Comparison of ENCODE assay signal across 22 cellular contexts in the genomic region with DNA sequence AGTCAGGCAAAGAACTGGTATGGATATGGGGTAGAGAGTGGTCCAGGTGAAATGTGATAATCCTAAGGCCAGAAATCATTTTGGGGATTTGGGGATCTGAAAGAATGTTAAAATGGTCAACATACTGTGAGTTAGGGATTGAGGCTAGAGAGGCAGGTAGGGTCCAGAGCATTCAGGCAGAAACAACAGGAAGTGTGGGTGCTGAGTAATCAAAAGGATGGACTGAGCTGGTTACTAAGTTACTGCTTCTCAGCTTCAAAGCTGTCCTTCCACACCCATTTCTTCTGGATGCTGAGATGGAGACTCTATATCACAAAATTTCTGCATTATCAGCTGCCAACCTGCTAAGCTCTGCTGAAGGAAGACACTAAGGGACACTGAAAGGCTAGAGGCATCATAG. TPM values are rescaled to one million over a fixed set of nuclear protein-coding genes. Genes with fewer than 3 reads are reported as not detected.
DNase-seq lines count a peak whose midpoint lies in the region; ATAC-seq and TF ChIP-seq lines count a peak whose summit lies in the region.
"Had no signal": no experiment of that assay in that cellular context is flagged by ENCODE, and none has a peak within 500 bp of the region (broad histone marks: within the 10 kb centered on the region; RNA-seq: fewer than 3 reads in every experiment).

No MANE protein-coding gene starts in this region.

- no peaks in the 10 kb centered on the region for H3K27me3 Mint-ChIP-seq in CD8-positive, alpha-beta memory T cell
- no peaks in the 10 kb centered on the region for H3K27me3 Mint-ChIP-seq in activated CD4-positive, alpha-beta memory T cell treated with anti-CD3 and anti-CD28 coated beads for 36 hours

- H3K27ac ChIP-seq in BLaER1 treated with 17β-estradiol and CSF1 and Interleukin-3, amounts not matched to agents 10 nM and 100 nM = no peak overlapping the region
- no peak overlapping the region for H3K27ac ChIP-seq in CD8-positive, alpha-beta memory T cell (ENCODE audit: low read depth, low read length)
- H3K27ac ChIP-seq in Karpas-422 (ENCODE audit: low read length) = no peak overlapping the region
- no peak overlapping the region for H3K27ac ChIP-seq in sigmoid colon
- H3K27ac ChIP-seq: body of pancreas, heart left ventricle, SJSA1, upper lobe of left lung had no signal

- H3K9ac ChIP-seq in BLaER1 treated with 17β-estradiol and CSF1 and Interleukin-3, amounts not matched to agents 10 nM and 100 nM = no peak overlapping the region
- H3K9ac ChIP-seq in Karpas-422 (ENCODE audit: low read length) = no peak overlapping the region

- H4K20me1 ChIP-seq in BLaER1 treated with 17β-estradiol and CSF1 and Interleukin-3, amounts not matched to agents 10 nM and 100 nM = no peaks in the 10 kb centered on the region
- H4K20me1 ChIP-seq in Karpas-422 (ENCODE audit: insufficient read depth, low read depth, low read length) = no peaks in the 10 kb centered on the region

- no peak overlapping the region for H3K4me3 ChIP-seq in BLaER1 treated with 17β-estradiol and CSF1 and Interleukin-3, amounts not matched to agents 10 nM and 100 nM
- H3K4me3 ChIP-seq in CD8-positive, alpha-beta memory T cell (ENCODE audit: low read length) = no peak overlapping the region
- H3K4me3 ChIP-seq in epithelial cell of esophagus (ENCODE audit: low read length) (no peak overlapping the region), Karpas-422 (ENCODE audit: low read length) (no peak overlapping the region), sigmoid colon (no peak overlapping the region)
- H3K4me3 ChIP-seq: body of pancreas, heart left ventricle, mucosa of descending colon, SJSA1, upper lobe of left lung had no signal

- POLR2A ChIA-PET in CD8-positive, alpha-beta memory T cell (lab: Charles Lee) = no interaction called here
- POLR2A ChIA-PET in activated CD4-positive, alpha-beta memory T cell treated with anti-CD3 and anti-CD28 coated beads for 36 hours (lab: Charles Lee) = interaction anchor here (1.3 to 2.1 kb wide), 4 partner anchors 19 to 28 kb away, joined by 5 to 12 read pairs (median 6); no protein-coding TSS in a partner anchor

- H3K79me2 ChIP-seq in Karpas-422 (ENCODE audit: low read length) = no peaks in the 10 kb centered on the region

- intact Hi-C loops in activated CD4-positive, alpha-beta memory T cell treated with anti-CD3 and anti-CD28 coated beads for 36 hours (cut with micrococcal nuclease) = no loop called here
- intact Hi-C loops in sigmoid colon (cut with DNase I) = no loop called here

- peaks cover 18 to 24% (median 20%) of the 10 kb centered on the region in 3 donors for H3K36me3 Mint-ChIP-seq in CD8-positive, alpha-beta memory T cell
- peaks cover 30% of the 10 kb centered on the region for H3K36me3 Mint-ChIP-seq in activated CD4-positive, alpha-beta memory T cell treated with anti-CD3 and anti-CD28 coated beads for 36 hours

- TF ChIP-seq EP300 in sigmoid colon (IDR thresholded peaks at IDR 0.05) = no peak

- H3K9me3 ChIP-seq in BLaER1 treated with 17β-estradiol and CSF1 and Interleukin-3, amounts not matched to agents 10 nM and 100 nM (replicated peaks in 1 of 11) = peaks cover 11 to 46% (median 27%) of the 10 kb centered on the region in 11 experiments
- H3K9me3 ChIP-seq in CD8-positive, alpha-beta memory T cell (ENCODE audit: low read length) = no peaks in the 10 kb centered on the region
- H3K9me3 ChIP-seq in Karpas-422 (ENCODE audit: low read length) (no peaks in the 10 kb centered on the region), sigmoid colon (no peaks in the 10 kb centered on the region)
- H3K9me3 ChIP-seq: body of pancreas, mucosa of descending colon, SJSA1, upper lobe of left lung had no signal

- H3K9me2 ChIP-seq in Karpas-422 (replicated peaks; ENCODE audit: insufficient read depth, low read length) = no peaks in the 10 kb centered on the region

- CTCF ChIA-PET in CD8-positive, alpha-beta memory T cell (lab: Charles Lee) = interaction anchor here (0.8 to 1.5 kb wide), 2 partner anchors 9 to 29 kb away, joined by 4 to 8 read pairs; no protein-coding TSS in a partner anchor
- CTCF ChIA-PET in activated CD4-positive, alpha-beta memory T cell treated with anti-CD3 and anti-CD28 coated beads for 36 hours (lab: Charles Lee) = interaction anchor here (0.9 to 1.5 kb wide), 4 partner anchors 9 to 209 kb away, joined by 3 read pairs; no protein-coding TSS in a partner anchor

- no peak for ATAC-seq in HG02610 (IDR thresholded peaks at IDR 0.05; ENCODE audit: unreplicated experiment)
- ATAC-seq: body of pancreas, heart left ventricle, mucosa of descending colon had no signal

- peaks cover 23 to 42% (median 32%) of the 10 kb centered on the region in 10 experiments for H3K4me1 ChIP-seq in BLaER1 treated with 17β-estradiol and CSF1 and Interleukin-3, amounts not matched to agents 10 nM and 100 nM
- H3K4me1 ChIP-seq in CD8-positive, alpha-beta memory T cell (ENCODE audit: insufficient read depth, low read length) = peaks cover 32% of the 10 kb centered on the region
- H3K4me1 ChIP-seq in Karpas-422 (ENCODE audit: low read length) = peaks cover 8% of the 10 kb centered on the region
- H3K4me1 ChIP-seq in sigmoid colon = no peaks in the 10 kb centered on the region
- H3K4me1 ChIP-seq: body of pancreas, SJSA1, upper lobe of left lung had no signal

- no peak for DNase-seq in CD8-positive, alpha-beta memory T cell
- DNase-seq in activated CD4-positive, alpha-beta memory T cell treated with anti-CD3 and anti-CD28 coated beads for 36 hours = no peak
- DNase-seq in epithelial cell of esophagus (ENCODE audit: low read depth) (peak; percentile 49), middle frontal gyrus (ENCODE audit: extremely low spot score, low spot score) (no peak), Karpas-422 (no peak), sigmoid colon (no peak)
- DNase-seq: activated B cell treated with CpG ODN at 0.5 μM for 24 hours; activated naive CD4-positive, alpha-beta T cell treated with Interleukin-2 at 50 U/mL for 16 hours; body of pancreas; COR-L47; endodermal cell; HCEC 1CT; heart left ventricle; Kasumi-1; mucosa of descending colon; NCI-H1092 treated with DMSO at 0.1 percent for 48 hours; NCI-H2081; small intestine; upper lobe of left lung had no signal

- peak overlapping the region in 2 of 7 donors; percentile 1 to 3 for H3K4me3 Mint-ChIP-seq in CD8-positive, alpha-beta memory T cell
- H3K4me3 Mint-ChIP-seq in activated CD4-positive, alpha-beta memory T cell treated with anti-CD3 and anti-CD28 coated beads for 36 hours = no peak overlapping the region
- H3K4me3 Mint-ChIP-seq: activated B cell treated with CpG ODN at 0.5 μM for 24 hours, endodermal cell had no signal

- no peaks in the 10 kb centered on the region for H3K27me3 ChIP-seq in BLaER1 treated with 17β-estradiol and CSF1 and Interleukin-3, amounts not matched to agents 10 nM and 100 nM
- no peaks in the 10 kb centered on the region for H3K27me3 ChIP-seq in CD8-positive, alpha-beta memory T cell (ENCODE audit: insufficient read depth, low read length, poor library complexity, severe bottlenecking)
- no peaks in the 10 kb centered on the region for H3K27me3 ChIP-seq in Karpas-422 (ENCODE audit: low read length)
- H3K27me3 ChIP-seq in sigmoid colon = no peaks in the 10 kb centered on the region
- H3K27me3 ChIP-seq: body of pancreas, SJSA1, upper lobe of left lung had no signal

- TF ChIP-seq POLR2A in sigmoid colon (IDR thresholded peaks at IDR 0.05) = no peak

- H3K4me2 ChIP-seq in BLaER1 treated with 17β-estradiol and CSF1 and Interleukin-3, amounts not matched to agents 10 nM and 100 nM = peak overlapping the region in 9 of 11 experiments; percentile 0 to 61 (median 29); a peak in 16 of 22 replicates
- no peak overlapping the region for H3K4me2 ChIP-seq in Karpas-422 (ENCODE audit: low read depth, low read length, poor library complexity, severe bottlenecking)

- H3K36me3 ChIP-seq in BLaER1 treated with 17β-estradiol and CSF1 and Interleukin-3, amounts not matched to agents 10 nM and 100 nM = no peaks in the 10 kb centered on the region
- H3K36me3 ChIP-seq in CD8-positive, alpha-beta memory T cell (ENCODE audit: insufficient read depth, low read length) = peaks cover 7% of the 10 kb centered on the region
- no peaks in the 10 kb centered on the region for H3K36me3 ChIP-seq in Karpas-422 (ENCODE audit: insufficient read depth, low read length)
- H3K36me3 ChIP-seq in sigmoid colon = no peaks in the 10 kb centered on the region
- H3K36me3 ChIP-seq: heart left ventricle, SJSA1, upper lobe of left lung had no signal

- no peak for TF ChIP-seq CTCF in epithelial cell of esophagus (IDR thresholded peaks at IDR 0.05; ENCODE audit: insufficient read depth, low read depth, low read length, missing control alignments)
- no peak for TF ChIP-seq CTCF in sigmoid colon (IDR thresholded peaks at IDR 0.05)

- no peak overlapping the region for H2AFZ ChIP-seq in Karpas-422 (ENCODE audit: low read length)

- H3K9me3 Mint-ChIP-seq in CD8-positive, alpha-beta memory T cell = peaks cover 0 to 10% (median 3%) of the 10 kb centered on the region in 5 donors
- peaks cover 19% of the 10 kb centered on the region for H3K9me3 Mint-ChIP-seq in activated CD4-positive, alpha-beta memory T cell treated with anti-CD3 and anti-CD28 coated beads for 36 hours
- H3K9me3 Mint-ChIP-seq: activated B cell treated with CpG ODN at 0.5 μM for 24 hours had no signal

- H3K4me1 Mint-ChIP-seq in CD8-positive, alpha-beta memory T cell = peaks cover 55 to 72% (median 60%) of the 10 kb centered on the region in 3 donors
- H3K4me1 Mint-ChIP-seq in activated CD4-positive, alpha-beta memory T cell treated with anti-CD3 and anti-CD28 coated beads for 36 hours (ENCODE audit: low read depth) = peaks cover 86% of the 10 kb centered on the region
- H3K4me1 Mint-ChIP-seq: endodermal cell had no signal

- peak overlapping the region in 6 of 8 donors; percentile 1 to 86 (median 39) for H3K27ac Mint-ChIP-seq in CD8-positive, alpha-beta memory T cell
- peak overlapping the region; percentile 77 for H3K27ac Mint-ChIP-seq in activated CD4-positive, alpha-beta memory T cell treated with anti-CD3 and anti-CD28 coated beads for 36 hours
- H3K27ac Mint-ChIP-seq: activated B cell treated with CpG ODN at 0.5 μM for 24 hours, endodermal cell had no signal

RNA-seq across cellular contexts. Expression of gene PRKCQ, which starts 30.6 kb away (rescaled TPM):
- total RNA-seq in CD8-positive, alpha-beta memory T cell = 10 to 100 TPM; 44.1 to 46.7 TPM
- polyA plus RNA-seq in CD8-positive, alpha-beta memory T cell = 55.3 TPM
- 10 to 100 TPM; 44.3 to 45.2 TPM for total RNA-seq in activated CD4-positive, alpha-beta memory T cell treated with anti-CD3 and anti-CD28 coated beads for 36 hours
- not detected in 2 replicates for total RNA-seq in Karpas-422 (2014; rRNA removed; shearing (Covaris generic); ENCODE audit: low replicate concordance)
- total RNA-seq in sigmoid colon = 1 to 10 TPM in 1 of 4 donors, under 1 TPM in 3; 0.71 to 2.0 (median 0.82) TPM
- polyA plus RNA-seq in sigmoid colon = 1 to 10 TPM in 1 of 3 donors, under 1 TPM in 2; 0.23 to 3.0 (median 0.60) TPM
- total RNA-seq: SJSA1 had no signal

Comparison
In these comparisons a context has a peak if more than half of its experiments do, and no peak if none do; other contexts are left out.
1. RNA of gene PRKCQ, which starts 30.6 kb away (total RNA-seq): 44.1 to 46.7 TPM in CD8-positive, alpha-beta memory T cell and 44.3 to 45.2 TPM in activated CD4-positive, alpha-beta memory T cell treated with anti-CD3 and anti-CD28 coated beads for 36 hours; 0.71 to 2.0 TPM in sigmoid colon and not detected in Karpas-422; every median in the first group is over 10 times any median in the second.